8 cellular contexts compared by ENCODE assay signal in the genomic region with DNA sequence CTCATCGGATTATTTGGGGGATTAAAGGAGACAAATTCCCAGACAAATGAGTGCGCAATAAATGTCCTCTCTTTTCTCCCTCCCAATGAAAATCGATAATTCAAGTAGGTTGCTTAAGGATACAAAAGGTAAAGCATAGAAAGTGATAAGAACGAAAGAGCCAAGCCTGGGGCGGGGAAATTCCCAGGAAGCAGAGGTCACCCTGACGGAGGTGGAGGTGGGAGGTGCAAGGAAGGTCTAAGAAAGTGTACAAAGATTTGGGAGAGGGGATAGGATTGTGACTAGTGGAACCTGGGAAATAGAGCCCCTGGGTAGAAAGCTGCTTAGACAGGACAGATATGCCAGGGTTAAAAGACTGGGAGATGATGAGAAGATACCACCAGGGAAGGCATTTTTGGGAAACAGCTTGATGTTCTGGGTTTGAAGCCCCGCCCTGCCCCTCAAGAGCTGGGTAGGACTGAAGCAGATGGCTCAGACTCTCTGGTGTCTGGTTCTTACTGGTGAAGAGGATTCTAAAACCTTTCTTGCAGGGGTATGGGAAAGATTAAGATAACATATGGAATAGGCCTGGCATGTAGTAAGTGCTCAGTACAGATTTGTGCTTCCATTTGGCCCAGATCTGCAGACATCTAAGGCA. TPM values are rescaled to one million over a fixed set of nuclear protein-coding genes. Genes with fewer than 3 reads are reported as not detected.
DNase-seq lines count a peak whose midpoint lies in the region; ATAC-seq and TF ChIP-seq lines count a peak whose summit lies in the region.
"Had no signal": no experiment of that assay in that cellular context is flagged by ENCODE, and none has a peak within 500 bp of the region (broad histone marks: within the 10 kb centered on the region; RNA-seq: fewer than 3 reads in every experiment).

No MANE protein-coding gene starts in this region.

- peak overlapping the region; percentile 88 for H3K4me3 ChIP-seq in endocrine pancreas (ENCODE audit: control insufficient read depth, insufficient read depth, low read length)

- H3K9ac ChIP-seq in ES-I3 (ENCODE audit: low read depth, low read length): peak overlapping the region; percentile 62; the same call in 1 of the 2 replicates
- no peak overlapping the region for H3K9ac ChIP-seq in endocrine pancreas (ENCODE audit: control insufficient read depth, insufficient read depth, low read length)

- no peak for ATAC-seq in HG03432 (IDR thresholded peaks at IDR 0.05; ENCODE audit: unreplicated experiment)

- intact Hi-C loops in posterior vena cava (cut with DNase I): loop anchor here in 1 of 2 donors (5.0 kb wide), 1 partner anchor 37 kb away; no protein-coding TSS in a partner anchor

- H3K27ac ChIP-seq in RWPE1: no peak overlapping the region

- no peaks in the 10 kb centered on the region for H3K9me3 ChIP-seq in ES-I3 (ENCODE audit: control insufficient read depth, insufficient read depth, low read length)
- no peaks in the 10 kb centered on the region for H3K9me3 ChIP-seq in endocrine pancreas (ENCODE audit: control insufficient read depth, low read length)
- H3K9me3 ChIP-seq: esophagus muscularis mucosa had no signal

- H3K36me3 ChIP-seq in ES-I3 (ENCODE audit: insufficient read depth, low read length): no peaks in the 10 kb centered on the region
- no peaks in the 10 kb centered on the region for H3K36me3 ChIP-seq in endocrine pancreas (ENCODE audit: control insufficient read depth, insufficient read depth, low read length)
- H3K36me3 ChIP-seq: esophagus muscularis mucosa had no signal

- H3K4me1 ChIP-seq in ES-I3 (ENCODE audit: insufficient read depth, low read length): peaks cover 9% of the 10 kb centered on the region
- H3K4me1 ChIP-seq in endocrine pancreas (ENCODE audit: control insufficient read depth, insufficient read depth, low read length): no peaks in the 10 kb centered on the region

- TF ChIP-seq CTCF in RWPE1 (conservative IDR thresholded peaks at IDR 0.05; ENCODE audit: low read depth): no peak

- CTCF ChIA-PET in RWPE1 (lab: Yijun Ruan, JAX): no interaction called here

- H3K27me3 ChIP-seq in endocrine pancreas (ENCODE audit: control insufficient read depth, insufficient read depth, low read length): no peaks in the 10 kb centered on the region
- H3K27me3 ChIP-seq: esophagus muscularis mucosa had no signal

- DNase-seq in NCI-H524 treated with DMSO at 0.1 percent for 48 hours (lab: John Stamatoyannopoulos, UW): peak; percentile 92
- peak; percentile 31 for DNase-seq in posterior vena cava (ENCODE audit: low spot score)
- DNase-seq in central memory CD4-positive, alpha-beta T cell: no peak
- DNase-seq in RWPE1 (ENCODE audit: low spot score): no peak

- POLR2A ChIA-PET in RWPE1 (lab: Yijun Ruan, JAX; ENCODE audit: low non-redundant PET): no interaction called here

RNA-seq across cellular contexts. Expression of gene KLHL25, which starts 1.1 kb away (rescaled TPM):
- 10 to 100 TPM; 10.0 to 10.3 TPM for total RNA-seq in posterior vena cava

Comparison
In these comparisons a context has a peak if more than half of its experiments do, and no peak if none do; other contexts are left out.
1. DNase-seq: peak in NCI-H524 treated with DMSO at 0.1 percent for 48 hours (single experiment) and posterior vena cava (single experiment); none in central memory CD4-positive, alpha-beta T cell (single experiment) and RWPE1 (single experiment).